In genomic region chr14:32608880-32609279, GRCh38 we compare ENCODE assay signal across 21 cellular contexts.
DNase-seq lines count a peak whose midpoint lies in the region; ATAC-seq and TF ChIP-seq lines count a peak whose summit lies in the region.
"Had no signal": no experiment of that assay in that cellular context is flagged by ENCODE, and none has a peak within 500 bp of the region (broad histone marks: within the 10 kb centered on the region; RNA-seq: fewer than 3 reads in every experiment).

No MANE protein-coding gene starts in this region.

- no peak for DNase-seq in SK-N-SH
- DNase-seq in astrocyte of the hippocampus (ENCODE audit: low read depth, low spot score): peak; percentile 91
- DNase-seq in fibroblast of mammary gland (ENCODE audit: low read depth): peak; percentile 63
- DNase-seq in sciatic nerve (ENCODE audit: low spot score): no peak
- DNase-seq in activated CD4-positive, alpha-beta T cell treated with anti-CD3 and anti-CD28 coated beads, Interleukin-2, amount 10 ng/mL, durations not matched to agents 24 days and 14 days: no peak
- no peak for DNase-seq in T-helper 2 cell treated with Interferon-gamma antibody and Interleukin-4, amounts not matched to agents 5 μg/mL and 100 μg/mL, for 36 hours (ENCODE audit: low spot score)
- DNase-seq: CD4-positive, CD25-positive, alpha-beta regulatory T cell; erythroblast; hypothalamus; left colon; NCI-H1048; NCI-H2081 treated with DMSO at 0.1 percent for 48 hours; pancreas; spleen; stimulated activated naive B cell treated with anti-CD40 and anti-IgM and Interleukin-4, amounts not matched to agents 10 μg/mL and 1 μg/mL and 100 μg/mL, for 72 hours; transverse colon; WERI-Rb-1 had no signal

- H2AFZ ChIP-seq in SK-N-SH (ENCODE audit: low read depth): no peak overlapping the region

- no peak overlapping the region for H3K9ac ChIP-seq in SK-N-SH

- TF ChIP-seq EP300 in SK-N-SH (IDR thresholded peaks at IDR 0.05; ENCODE audit: borderline replicate concordance in 1 of 2, low read depth in 1 of 2, low read length in 1 of 2): peak in 1 of 2 experiments; percentile 16; a peak in 1 of 4 replicates

- no peak overlapping the region for H3K4me3 Mint-ChIP-seq in activated CD4-positive, alpha-beta T cell treated with anti-CD3 and anti-CD28 coated beads, Interleukin-2, amount 10 ng/mL, durations not matched to agents 24 days and 14 days
- no peak overlapping the region for H3K4me3 Mint-ChIP-seq in T-helper 2 cell treated with Interferon-gamma antibody and Interleukin-4, amounts not matched to agents 5 μg/mL and 100 μg/mL, for 36 hours
- H3K4me3 Mint-ChIP-seq: activated T-helper 1 cell treated with anti-CD3 and anti-CD28 coated beads, Interleukin-12 subunit alpha, Interleukin-12 subunit beta, Interleukin-2, Interleukin-4 antibody, amounts not matched to agents 30 ng/mL and 10 ng/mL and 1 ng/mL, durations not matched to agents 14 hours and 24 hours and 36 hours; CD4-positive, CD25-positive, alpha-beta regulatory T cell; stimulated activated naive B cell treated with anti-CD40 and anti-IgM and Interleukin-4, amounts not matched to agents 10 μg/mL and 1 μg/mL and 100 μg/mL, for 72 hours had no signal

- H3K4me1 Mint-ChIP-seq in activated CD4-positive, alpha-beta T cell treated with anti-CD3 and anti-CD28 coated beads, Interleukin-2, amount 10 ng/mL, durations not matched to agents 24 days and 14 days: no peaks in the 10 kb centered on the region
- no peaks in the 10 kb centered on the region for H3K4me1 Mint-ChIP-seq in T-helper 2 cell treated with Interferon-gamma antibody and Interleukin-4, amounts not matched to agents 5 μg/mL and 100 μg/mL, for 36 hours (ENCODE audit: low read depth)
- H3K4me1 Mint-ChIP-seq: CD4-positive, CD25-positive, alpha-beta regulatory T cell; stimulated activated naive B cell treated with anti-CD40 and anti-IgM and Interleukin-4, amounts not matched to agents 10 μg/mL and 1 μg/mL and 100 μg/mL, for 72 hours had no signal

- 83% methylated on average over 1 of the region's 1 CpG for WGBS in SK-N-SH (ENCODE audit: low lambda C conversion rate)

- no peak for TF ChIP-seq RAD21 in SK-N-SH (IDR thresholded peaks at IDR 0.05; ENCODE audit: low read length)

- POLR2A ChIA-PET in SK-N-SH (lab: Yijun Ruan, JAX): no interaction called here

- CTCF ChIA-PET in SK-N-SH (lab: Yijun Ruan, JAX): interaction anchor here (0.6 kb wide), 1 partner anchor 65 kb away, joined by 3 read pairs; no protein-coding TSS in a partner anchor

- no peaks in the 10 kb centered on the region for H3K9me3 Mint-ChIP-seq in activated CD4-positive, alpha-beta T cell treated with anti-CD3 and anti-CD28 coated beads, Interleukin-2, amount 10 ng/mL, durations not matched to agents 24 days and 14 days
- H3K9me3 Mint-ChIP-seq in T-helper 2 cell treated with Interferon-gamma antibody and Interleukin-4, amounts not matched to agents 5 μg/mL and 100 μg/mL, for 36 hours: no peaks in the 10 kb centered on the region
- H3K9me3 Mint-ChIP-seq: activated T-helper 1 cell treated with anti-CD3 and anti-CD28 coated beads, Interleukin-12 subunit alpha, Interleukin-12 subunit beta, Interleukin-2, Interleukin-4 antibody, amounts not matched to agents 30 ng/mL and 10 ng/mL and 1 ng/mL, durations not matched to agents 14 hours and 24 hours and 36 hours; CD4-positive, CD25-positive, alpha-beta regulatory T cell; stimulated activated naive B cell treated with anti-CD40 and anti-IgM and Interleukin-4, amounts not matched to agents 10 μg/mL and 1 μg/mL and 100 μg/mL, for 72 hours had no signal

- H3F3A ChIP-seq in SK-N-SH (replicated peaks; ENCODE audit: insufficient read depth): peaks cover 17% of the 10 kb centered on the region

- H3K4me2 ChIP-seq in SK-N-SH: peak overlapping the region; percentile 12; the same call in 1 of the 2 replicates

- H3K4me3 ChIP-seq in SK-N-SH (ENCODE audit: low read depth in 2 of 2, low read length in 1 of 2) (no peak overlapping the region), fibroblast of mammary gland (ENCODE audit: control insufficient read depth, low read depth, low read length) (no peak overlapping the region)
- H3K4me3 ChIP-seq: pancreas, spleen, transverse colon had no signal

- no peak for TF ChIP-seq CTCF in SK-N-SH (IDR thresholded peaks at IDR 0.05)
- no peak for TF ChIP-seq CTCF in fibroblast of mammary gland (conservative IDR thresholded peaks at IDR 0.05; ENCODE audit: control insufficient read depth, insufficient read depth, low read depth, low read length)

- no peaks in the 10 kb centered on the region for H3K36me3 ChIP-seq in SK-N-SH (replicated peaks in 1 of 2; ENCODE audit: control insufficient read depth in 1 of 2, insufficient read depth in 2 of 2, low read length in 1 of 2)
- H3K36me3 ChIP-seq: pancreas, spleen, transverse colon, WERI-Rb-1 had no signal

- no peak overlapping the region for H3K27ac Mint-ChIP-seq in activated CD4-positive, alpha-beta T cell treated with anti-CD3 and anti-CD28 coated beads, Interleukin-2, amount 10 ng/mL, durations not matched to agents 24 days and 14 days
- no peak overlapping the region for H3K27ac Mint-ChIP-seq in T-helper 2 cell treated with Interferon-gamma antibody and Interleukin-4, amounts not matched to agents 5 μg/mL and 100 μg/mL, for 36 hours
- H3K27ac Mint-ChIP-seq: activated T-helper 1 cell treated with anti-CD3 and anti-CD28 coated beads, Interleukin-12 subunit alpha, Interleukin-12 subunit beta, Interleukin-2, Interleukin-4 antibody, amounts not matched to agents 30 ng/mL and 10 ng/mL and 1 ng/mL, durations not matched to agents 14 hours and 24 hours and 36 hours; CD4-positive, CD25-positive, alpha-beta regulatory T cell; stimulated activated naive B cell treated with anti-CD40 and anti-IgM and Interleukin-4, amounts not matched to agents 10 μg/mL and 1 μg/mL and 100 μg/mL, for 72 hours had no signal

- ATAC-seq in SK-N-SH treated with all-trans-retinoic acid at 6 μM for 48 hours: no peak
- ATAC-seq in sciatic nerve: peak; percentile 30
- no peak for ATAC-seq in HG02981 (IDR thresholded peaks at IDR 0.05; ENCODE audit: unreplicated experiment)
- ATAC-seq: left colon; stimulated activated naive B cell treated with anti-CD40 and anti-IgM and Interleukin-4, amounts not matched to agents 10 μg/mL and 1 μg/mL and 100 μg/mL, for 72 hours had no signal

- intact Hi-C loops in sciatic nerve (cut with DNase I): no loop called here
- intact Hi-C loops in activated CD4-positive, alpha-beta T cell treated with anti-CD3 and anti-CD28 coated beads, Interleukin-2, amount 10 ng/mL, durations not matched to agents 24 days and 14 days (cut with micrococcal nuclease): no loop called here

- H3K79me2 ChIP-seq in SK-N-SH (ENCODE audit: insufficient read depth): no peaks in the 10 kb centered on the region

- H3K9me2 ChIP-seq in SK-N-SH: no peaks in the 10 kb centered on the region

- H4K20me1 ChIP-seq in SK-N-SH (ENCODE audit: insufficient read depth): no peaks in the 10 kb centered on the region

- no peaks in the 10 kb centered on the region for H3K9me3 ChIP-seq in SK-N-SH
- H3K9me3 ChIP-seq: pancreas, spleen, transverse colon had no signal

- no peaks in the 10 kb centered on the region for H3K36me3 Mint-ChIP-seq in activated CD4-positive, alpha-beta T cell treated with anti-CD3 and anti-CD28 coated beads, Interleukin-2, amount 10 ng/mL, durations not matched to agents 24 days and 14 days (ENCODE audit: low read depth)
- no peaks in the 10 kb centered on the region for H3K36me3 Mint-ChIP-seq in T-helper 2 cell treated with Interferon-gamma antibody and Interleukin-4, amounts not matched to agents 5 μg/mL and 100 μg/mL, for 36 hours (ENCODE audit: low read depth)
- H3K36me3 Mint-ChIP-seq: CD4-positive, CD25-positive, alpha-beta regulatory T cell; stimulated activated naive B cell treated with anti-CD40 and anti-IgM and Interleukin-4, amounts not matched to agents 10 μg/mL and 1 μg/mL and 100 μg/mL, for 72 hours had no signal

- peak overlapping the region in 1 of 2 experiments; percentile 39; a peak in 1 of 4 replicates for H3K27ac ChIP-seq in SK-N-SH (ENCODE audit: low read depth in 2 of 2, low read length in 1 of 2)
- H3K27ac ChIP-seq: 22Rv1, pancreas, spleen, transverse colon, WERI-Rb-1 had no signal

- H3K27me3 ChIP-seq in SK-N-SH (ENCODE audit: insufficient read depth): no peaks in the 10 kb centered on the region
- H3K27me3 ChIP-seq: pancreas, spleen, transverse colon had no signal

- H3K27me3 Mint-ChIP-seq in activated CD4-positive, alpha-beta T cell treated with anti-CD3 and anti-CD28 coated beads, Interleukin-2, amount 10 ng/mL, durations not matched to agents 24 days and 14 days: no peaks in the 10 kb centered on the region
- no peaks in the 10 kb centered on the region for H3K27me3 Mint-ChIP-seq in T-helper 2 cell treated with Interferon-gamma antibody and Interleukin-4, amounts not matched to agents 5 μg/mL and 100 μg/mL, for 36 hours (ENCODE audit: low read depth)
- H3K27me3 Mint-ChIP-seq: CD4-positive, CD25-positive, alpha-beta regulatory T cell; stimulated activated naive B cell treated with anti-CD40 and anti-IgM and Interleukin-4, amounts not matched to agents 10 μg/mL and 1 μg/mL and 100 μg/mL, for 72 hours had no signal

- peaks cover 5 to 32% of the 10 kb centered on the region in 2 experiments for H3K4me1 ChIP-seq in SK-N-SH (ENCODE audit: control insufficient read depth in 1 of 2, insufficient read depth in 2 of 2, low read depth in 1 of 2, low read length in 1 of 2)
- H3K4me1 ChIP-seq: pancreas, spleen had no signal

TF ChIP-seq in SK-N-SH, 30 proteins besides CTCF, POLR2A, EP300 and RAD21 (continues in another document):
- TF ChIP-seq JUND (IDR thresholded peaks at IDR 0.05) (0 out of 2 replicates have a peak, but pooled peaks have one; percentile 1), NFIC (IDR thresholded peaks at IDR 0.05; ENCODE audit: borderline replicate concordance) (peak; percentile 23; the same call in 1 of the 2 replicates), GATA2 (CRISPR knock-in tag; IDR thresholded peaks at IDR 0.05) (no peak), FOSL2 (IDR thresholded peaks at IDR 0.05; ENCODE audit: borderline replicate concordance, low read depth) (peak; percentile 12; the same call in 1 of the 2 replicates), TCF12 (IDR thresholded peaks at IDR 0.05) (0 out of 2 replicates have a peak, but pooled peaks have one; percentile 22)

TF ChIP-seq in SK-N-SH treated with all-trans-retinoic acid at 6 μM for 48 hours, 23 proteins besides CTCF, POLR2A, EP300 and RAD21 (continues in another document):
- no peak for TF ChIP-seq PPARA (CRISPR knock-in tag; IDR thresholded peaks at IDR 0.05; ENCODE audit: borderline replicate concordance)
- no peak for TF ChIP-seq OSR1 (CRISPR knock-in tag; IDR thresholded peaks at IDR 0.05)
- no peak for TF ChIP-seq ZNF8 (CRISPR knock-in tag; IDR thresholded peaks at IDR 0.05)

Comparison
In these comparisons a context has a peak if more than half of its experiments do, and no peak if none do; other contexts are left out.
1. DNase-seq: peak in astrocyte of the hippocampus (single experiment) and fibroblast of mammary gland (single experiment); none in SK-N-SH (single experiment), sciatic nerve (single experiment), activated CD4-positive, alpha-beta T cell treated with anti-CD3 and anti-CD28 coated beads, Interleukin-2, amount 10 ng/mL, durations not matched to agents 24 days and 14 days (single experiment) and T-helper 2 cell treated with Interferon-gamma antibody and Interleukin-4, amounts not matched to agents 5 μg/mL and 100 μg/mL, for 36 hours (single experiment).